In genomic region chr15:31373096-31373865, GRCh38 we compare ENCODE assay signal across 18 cellular contexts. TPM values are rescaled to one million over a fixed set of nuclear protein-coding genes. Genes with fewer than 3 reads are reported as not detected.
DNase-seq lines count a peak whose midpoint lies in the region; ATAC-seq and TF ChIP-seq lines count a peak whose summit lies in the region.
"Had no signal": no experiment of that assay in that cellular context is flagged by ENCODE, and none has a peak within 500 bp of the region (broad histone marks: within the 10 kb centered on the region; RNA-seq: fewer than 3 reads in every experiment).

No MANE protein-coding gene starts in this region.

- H3K9me3 ChIP-seq in SJCRH30 (replicated peaks) (peaks cover 3% of the 10 kb centered on the region; the same call in 1 of the 2 replicates), suprapubic skin (no peaks in the 10 kb centered on the region)
- H3K9me3 ChIP-seq: breast epithelium, left lung, pancreas had no signal

- no peak overlapping the region for H3K4me3 Mint-ChIP-seq in natural killer cell
- H3K4me3 Mint-ChIP-seq: T-helper 1 cell treated with Interleukin-12 subunit alpha and Interleukin-12 subunit beta and Interleukin-4 antibody, amounts not matched to agents 30 μg/mL and 1 μg/mL, for 36 hours had no signal

- H3K36me3 ChIP-seq in SJCRH30 = no peaks in the 10 kb centered on the region
- H3K36me3 ChIP-seq in suprapubic skin = peaks cover 35% of the 10 kb centered on the region
- H3K36me3 ChIP-seq: breast epithelium had no signal

- TF ChIP-seq POLR2A in suprapubic skin (IDR thresholded peaks at IDR 0.05) = no peak

- peaks cover 13% of the 10 kb centered on the region for H3K36me3 Mint-ChIP-seq in natural killer cell

- DNase-seq in SJCRH30 = no peak
- DNase-seq in dorsolateral prefrontal cortex = no peak
- no peak for DNase-seq in natural killer cell
- DNase-seq in suprapubic skin (ENCODE audit: low spot score in 2 of 2) = no peak
- DNase-seq in activated naive CD4-positive, alpha-beta T cell (lab: John Stamatoyannopoulos, UW) = no peak
- DNase-seq: activated CD4-positive, alpha-beta T cell treated with anti-CD3 and anti-CD28 coated beads, Interleukin-2, amount 10 ng/mL, durations not matched to agents 7 days and 5 days; activated effector memory CD4-positive, alpha-beta T cell treated with Interleukin-2 at 50 U/mL for 16 hours; KG1; left lung; NCI-H187; NCI-H510A; stimulated activated CD4-positive, alpha-beta T cell treated with anti-CD3 and anti-CD28 coated beads, Interleukin-1b, Interleukin-23, amount 100 ng/mL, for 48 hours had no signal

- intact Hi-C loops in dorsolateral prefrontal cortex (cut with DNase I) (loop anchor here (5.0 to 10.0 kb wide), 2 partner anchors 36 to 448 kb away; no protein-coding TSS in a partner anchor), natural killer cell (cut with micrococcal nuclease) (no loop called here)

- H3K4me1 ChIP-seq in SJCRH30 = peaks cover 21% of the 10 kb centered on the region
- peaks cover 59% of the 10 kb centered on the region for H3K4me1 ChIP-seq in suprapubic skin

- TF ChIP-seq EP300 in suprapubic skin (IDR thresholded peaks at IDR 0.05) = no peak

- 87% methylated on average over 16 of the region's 23 CpGs for WGBS in suprapubic skin

- H3K27ac ChIP-seq in SJCRH30 (peak overlapping the region; percentile 72), dorsolateral prefrontal cortex (peak overlapping the region in 48 of 59 donors; percentile 8 to 100 (median 61)), suprapubic skin (peak overlapping the region; percentile 58)
- H3K27ac ChIP-seq: C4-2B, pancreas had no signal

- no peaks in the 10 kb centered on the region for H3K27me3 Mint-ChIP-seq in natural killer cell (ENCODE audit: low read depth in 2 of 2)
- H3K27me3 Mint-ChIP-seq: activated CD4-positive, alpha-beta T cell treated with anti-CD3 and anti-CD28 coated beads, Interleukin-2, amount 10 ng/mL, durations not matched to agents 7 days and 5 days had no signal

- H3K4me3 ChIP-seq in SJCRH30 (no peak overlapping the region), dorsolateral prefrontal cortex (peak overlapping the region in 1 of 59 donors; percentile 1), suprapubic skin (no peak overlapping the region)
- H3K4me3 ChIP-seq: left lung, pancreas had no signal

- H3K27me3 ChIP-seq in SJCRH30 = no peaks in the 10 kb centered on the region
- no peaks in the 10 kb centered on the region for H3K27me3 ChIP-seq in dorsolateral prefrontal cortex
- H3K27me3 ChIP-seq in suprapubic skin = no peaks in the 10 kb centered on the region
- H3K27me3 ChIP-seq: breast epithelium, left lung, pancreas had no signal

- peaks cover 0 to 3% of the 10 kb centered on the region in 2 donors for H3K9me3 Mint-ChIP-seq in natural killer cell

- H3K4me1 Mint-ChIP-seq in natural killer cell = peaks cover 55 to 92% of the 10 kb centered on the region in 2 donors

- ATAC-seq in natural killer cell = no peak
- ATAC-seq in HG02852 (IDR thresholded peaks at IDR 0.05; ENCODE audit: unreplicated experiment) = no peak
- no peak for ATAC-seq in GM21515 (IDR thresholded peaks at IDR 0.05; ENCODE audit: unreplicated experiment)

- H3K27ac Mint-ChIP-seq in natural killer cell = peak overlapping the region; percentile 73 to 88
- H3K27ac Mint-ChIP-seq: activated CD4-positive, alpha-beta T cell treated with anti-CD3 and anti-CD28 coated beads, Interleukin-2, amount 10 ng/mL, durations not matched to agents 7 days and 5 days had no signal

- TF ChIP-seq CTCF in dorsolateral prefrontal cortex (IDR thresholded peaks at IDR 0.05 in 54 of 56, conservative IDR thresholded peaks at IDR 0.05 in 2 of 56; ENCODE audit: low read depth in 1 of 56, partially characterized antibody in 56 of 56) = no peak
- no peak for TF ChIP-seq CTCF in natural killer cell (IDR thresholded peaks at IDR 0.05)
- TF ChIP-seq CTCF in suprapubic skin (IDR thresholded peaks at IDR 0.05) = no peak

RNA-seq across cellular contexts. Expression of gene KLF13, which starts 46.6 kb away (rescaled TPM):
- total RNA-seq in SJCRH30 (2014; rRNA removed; shearing (Covaris generic)) = 33.1 and 34.7 TPM in 2 replicates
- 100 to 1,000 TPM in 101 of 120 experiments, 10 to 100 TPM in 19; 73.4 to 179 (median 116) TPM for total RNA-seq in dorsolateral prefrontal cortex
- total RNA-seq in natural killer cell = 100 to 1,000 TPM; 277 to 328 (median 300) TPM
- 100 to 1,000 TPM; 141 to 162 (median 145) TPM for total RNA-seq in suprapubic skin
